Comparison of ENCODE assay signal across 21 cellular contexts in the genomic region with DNA sequence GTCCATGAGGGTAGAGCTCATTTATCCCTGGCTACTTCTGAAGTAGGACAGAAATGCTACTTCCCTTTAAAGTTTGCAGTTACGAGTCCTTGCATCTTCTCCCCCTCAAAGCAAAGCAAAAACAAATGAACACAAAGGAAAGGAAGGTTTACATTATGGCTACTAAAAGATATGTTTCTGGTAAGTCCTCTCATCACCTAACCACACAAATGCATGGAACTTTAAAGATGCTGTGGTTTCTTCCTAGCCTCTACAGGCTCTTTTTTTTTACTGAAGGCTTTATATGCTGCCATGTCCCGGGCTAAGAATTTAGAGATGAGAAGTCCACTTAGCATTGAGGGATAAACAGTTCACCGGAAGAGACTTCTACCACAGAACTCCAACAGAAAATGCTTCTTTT.
"Had no signal": no experiment of that assay in that cellular context is flagged by ENCODE, and none has a peak within 500 bp of the region (broad histone marks: within the 10 kb centered on the region; RNA-seq: fewer than 3 reads in every experiment).

No MANE protein-coding gene starts in this region.

- H3K36me3 ChIP-seq: left lung, lower lobe of right lung, ovary, right atrium auricular region, right lobe of liver, spleen, tibial nerve, uterus had no signal

- H3K9me3 ChIP-seq: left lung, lower lobe of right lung, ovary, right atrium auricular region, right lobe of liver, spleen, tibial nerve, uterus had no signal

- H3K27me3 ChIP-seq: left lung, ovary, right atrium auricular region, right lobe of liver, tibial nerve, uterus had no signal

- H3K27ac ChIP-seq: left lung, lower lobe of right lung, ovary, right atrium auricular region, right lobe of liver, skin epidermis, spleen, tibial nerve, uterus had no signal

- H3K4me1 ChIP-seq: left lung, lower lobe of right lung, right atrium auricular region, right lobe of liver, spleen, tibial nerve, uterus had no signal

- ATAC-seq: left colon; left lung; lower lobe of right lung; naive thymus-derived CD4-positive, alpha-beta T cell; natural killer cell treated with Interleukin-12 subunit alpha and Interleukin-12 subunit beta and Interleukin-15 and Interleukin-18, amount 100 ng/mL, for 72 hours; right lobe of liver; stimulated activated effector memory CD8-positive, alpha-beta T cell treated with anti-CD3 and anti-CD28 coated beads, Interleukin-12 subunit alpha, Interleukin-12 subunit beta, amount 100 ng/mL, for 72 hours had no signal

- DNase-seq: hypothalamus; immature natural killer cell; kidney; left colon; left lung; lower lobe of right lung; mammary epithelial cell; mesendoderm; naive thymus-derived CD4-positive, alpha-beta T cell; ovary; right lobe of liver; spleen; stimulated activated CD4-positive, alpha-beta T cell treated with anti-CD3 and anti-CD28 coated beads, Interleukin-4, amount 100 ng/mL, for 24 hours; stimulated activated naive CD4-positive, alpha-beta T cell; substantia nigra; uterus had no signal

- H3K4me3 ChIP-seq: left lung, lower lobe of right lung, ovary, right atrium auricular region, right lobe of liver, skin epidermis, spleen, tibial nerve, uterus had no signal
